ENCODE assay signal across 12 cellular contexts in genomic region chr9:12818431-12819000, GRCh38. TPM values are rescaled to one million over a fixed set of nuclear protein-coding genes. Genes with fewer than 3 reads are reported as not detected.
A peak's percentile ranks its signal among the peaks of the same experiment; 100 is the strongest.
DNase-seq lines count a peak whose midpoint lies in the region; ATAC-seq and TF ChIP-seq lines count a peak whose summit lies in the region.
"Had no signal": no experiment of that assay in that cellular context is flagged by ENCODE, and none has a peak within 500 bp of the region (broad histone marks: within the 10 kb centered on the region; RNA-seq: fewer than 3 reads in every experiment).

No MANE protein-coding gene starts in this region.

- in situ Hi-C loops in SK-MEL-5 (cut with HindIII; ENCODE audit: low pct_unique_long_range_greater_than_20kb, low sequenced_read_pairs): no loop called here

- H3K27ac Mint-ChIP-seq in nephron: peak overlapping the region; percentile 73 to 95 (median 95)
- H3K27ac Mint-ChIP-seq in activated CD4-positive, alpha-beta T cell treated with anti-CD3 and anti-CD28 coated beads, Interleukin-2, amount 10 ng/mL, durations not matched to agents 24 days and 14 days: no peak overlapping the region

- H3K4me1 Mint-ChIP-seq in nephron: peaks cover 47% of the 10 kb centered on the region
- H3K4me1 Mint-ChIP-seq in activated CD4-positive, alpha-beta T cell treated with anti-CD3 and anti-CD28 coated beads, Interleukin-2, amount 10 ng/mL, durations not matched to agents 24 days and 14 days: no peaks in the 10 kb centered on the region
- H3K4me1 Mint-ChIP-seq: CD4-positive, CD25-positive, alpha-beta regulatory T cell had no signal

- H3K9me3 Mint-ChIP-seq in nephron: no peaks in the 10 kb centered on the region
- H3K9me3 Mint-ChIP-seq in activated CD4-positive, alpha-beta T cell treated with anti-CD3 and anti-CD28 coated beads, Interleukin-2, amount 10 ng/mL, durations not matched to agents 24 days and 14 days: peaks cover 4% of the 10 kb centered on the region

- peak; percentile 93 for DNase-seq in AG10803 (ENCODE audit: low read depth)
- peak; percentile 58 for DNase-seq in SK-MEL-5 (ENCODE audit: low read depth, low spot score)
- DNase-seq in fibroblast of villous mesenchyme (ENCODE audit: low read depth): peak; percentile 40
- no peak for DNase-seq in central memory CD4-positive, alpha-beta T cell
- no peak for DNase-seq in activated CD4-positive, alpha-beta T cell treated with anti-CD3 and anti-CD28 coated beads, Interleukin-2, amount 10 ng/mL, durations not matched to agents 24 days and 14 days
- no peak for DNase-seq in SIG-M5 (lab: John Stamatoyannopoulos, UW)
- DNase-seq: CD4-positive, CD25-positive, alpha-beta regulatory T cell; NCI-H1417 treated with DMSO at 0.1 percent for 48 hours had no signal

- TF ChIP-seq CTCF in AG10803 (conservative IDR thresholded peaks at IDR 0.05; ENCODE audit: low read length) (peak; percentile 61), fibroblast of villous mesenchyme (IDR thresholded peaks at IDR 0.05; ENCODE audit: insufficient read depth, low read depth, low read length) (peak; percentile 9), nephron (IDR thresholded peaks at IDR 0.05; ENCODE audit: unreplicated experiment in 3 of 3) (peak in 1 of 3 experiments; percentile 31)

- intact Hi-C loops in activated CD4-positive, alpha-beta T cell treated with anti-CD3 and anti-CD28 coated beads, Interleukin-2, amount 10 ng/mL, durations not matched to agents 24 days and 14 days (cut with micrococcal nuclease): no loop called here

- peak overlapping the region in 2 of 3 experiments; percentile 12 to 36 for H3K4me3 Mint-ChIP-seq in nephron
- no peak overlapping the region for H3K4me3 Mint-ChIP-seq in activated CD4-positive, alpha-beta T cell treated with anti-CD3 and anti-CD28 coated beads, Interleukin-2, amount 10 ng/mL, durations not matched to agents 24 days and 14 days
- H3K4me3 Mint-ChIP-seq: CD4-positive, CD25-positive, alpha-beta regulatory T cell had no signal

- H3K36me3 Mint-ChIP-seq in nephron (ENCODE audit: low read depth): peaks cover 5% of the 10 kb centered on the region
- H3K36me3 Mint-ChIP-seq in activated CD4-positive, alpha-beta T cell treated with anti-CD3 and anti-CD28 coated beads, Interleukin-2, amount 10 ng/mL, durations not matched to agents 24 days and 14 days (ENCODE audit: low read depth): no peaks in the 10 kb centered on the region
- H3K36me3 Mint-ChIP-seq: CD4-positive, CD25-positive, alpha-beta regulatory T cell had no signal

- H3K27me3 Mint-ChIP-seq in nephron (ENCODE audit: low read depth): no peaks in the 10 kb centered on the region
- no peaks in the 10 kb centered on the region for H3K27me3 Mint-ChIP-seq in activated CD4-positive, alpha-beta T cell treated with anti-CD3 and anti-CD28 coated beads, Interleukin-2, amount 10 ng/mL, durations not matched to agents 24 days and 14 days
- H3K27me3 Mint-ChIP-seq: CD4-positive, CD25-positive, alpha-beta regulatory T cell had no signal

- ATAC-seq in GM21526 (IDR thresholded peaks at IDR 0.05; ENCODE audit: low FRiP score, unreplicated experiment): no peak

- H3K4me3 ChIP-seq in AG10803 (ENCODE audit: low read length) (no peak overlapping the region), fibroblast of villous mesenchyme (ENCODE audit: low read depth, low read length) (no peak overlapping the region)
- H3K4me3 ChIP-seq: SK-N-MC had no signal

RNA-seq across cellular contexts. Expression of gene LURAP1L, which starts 43.7 kb away (rescaled TPM):
- 2.8 and 3.4 TPM in 2 replicates for total RNA-seq in SK-MEL-5 (2014; rRNA removed; shearing (Covaris generic))
- 12.0 and 14.0 TPM in 2 replicates for polyA plus RNA-seq in SK-MEL-5 (2015; cell fraction: cytosol; rRNA removed)
- polyA plus RNA-seq in SK-MEL-5 (2015; cell fraction: nucleus; rRNA removed): 19.9 and 22.2 TPM in 2 replicates
- total RNA-seq in fibroblast of villous mesenchyme: 38.0 and 49.0 TPM in 2 replicates
- total RNA-seq in activated CD4-positive, alpha-beta T cell treated with anti-CD3 and anti-CD28 coated beads, Interleukin-2, amount 10 ng/mL, durations not matched to agents 24 days and 14 days: not detected in 2 replicates
- total RNA-seq: activated CD8-positive, alpha-beta memory T cell treated with anti-CD3 and anti-CD28 coated beads for 36 hours; CD4-positive, CD25-positive, alpha-beta regulatory T cell had no signal
- polyA plus RNA-seq: CD4-positive, CD25-positive, alpha-beta regulatory T cell had no signal

Comparison
In these comparisons a context has a peak if more than half of its experiments do, and no peak if none do; other contexts are left out.
1. DNase-seq: peak in AG10803 (single experiment), SK-MEL-5 (single experiment) and fibroblast of villous mesenchyme (single experiment); none in central memory CD4-positive, alpha-beta T cell (single experiment), activated CD4-positive, alpha-beta T cell treated with anti-CD3 and anti-CD28 coated beads, Interleukin-2, amount 10 ng/mL, durations not matched to agents 24 days and 14 days (single experiment) and SIG-M5 (single experiment).